Comparison of ENCODE assay signal across 19 cellular contexts in the genomic region with DNA sequence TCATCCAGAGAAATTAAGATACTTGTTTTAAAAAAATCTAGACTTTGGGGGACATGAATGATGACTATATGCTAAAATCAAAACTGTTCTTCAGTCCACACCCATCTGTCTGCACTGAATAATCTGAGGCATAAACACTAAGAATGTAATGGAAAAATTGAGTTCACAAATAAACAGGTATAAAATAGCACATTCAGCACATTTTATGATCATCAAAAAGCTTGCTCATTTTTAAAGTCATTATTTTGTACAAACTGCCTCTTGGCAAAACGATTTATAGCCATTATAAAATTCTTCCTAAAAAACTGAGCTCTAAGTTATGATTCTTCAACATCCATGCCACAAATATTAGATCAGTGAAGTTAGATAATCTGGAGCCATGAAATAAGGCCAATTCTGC.
DNase-seq lines count a peak whose midpoint lies in the region; ATAC-seq, FAIRE-seq and TF ChIP-seq lines count a peak whose summit lies in the region.
"Had no signal": no experiment of that assay in that cellular context is flagged by ENCODE, and none has a peak within 500 bp of the region (broad histone marks: within the 10 kb centered on the region; RNA-seq: fewer than 3 reads in every experiment).

No MANE protein-coding gene starts in this region.

- H2AK5ac ChIP-seq in H1 (ENCODE audit: low read depth, low read length) = no peak overlapping the region

- TF ChIP-seq EP300 in H1 (IDR thresholded peaks at IDR 0.05; ENCODE audit: borderline replicate concordance in 1 of 2, low read depth in 2 of 2, low read length in 2 of 2) = no peak

- H2BK5ac ChIP-seq in H1 (ENCODE audit: low read depth, low read length) = no peak overlapping the region

- H4K20me1 ChIP-seq in Loucy (ENCODE audit: insufficient read depth, low read length, poor library complexity, severe bottlenecking) (no peaks in the 10 kb centered on the region), H1 (replicated peaks in 1 of 2; ENCODE audit: control insufficient read depth in 1 of 2, insufficient read depth in 2 of 2, low read length in 2 of 2) (no peaks in the 10 kb centered on the region)

- no peak overlapping the region for H3K4ac ChIP-seq in H1 (replicated peaks; ENCODE audit: insufficient read length, low read depth, low read length)

- CTCF ChIA-PET in H1 (lab: Charles Lee; ENCODE audit: partially characterized antibody) = no interaction called here

- H2AFZ ChIP-seq in Loucy (ENCODE audit: low read length) (no peak overlapping the region), H1 (ENCODE audit: low read length) (no peak overlapping the region)

- H3K27ac ChIP-seq in H1 (ENCODE audit: low read depth, low read length) = no peak overlapping the region
- peak overlapping the region; percentile 43 for H3K27ac ChIP-seq in vagina

- no peak for TF ChIP-seq POLR2A in H1 (IDR thresholded peaks at IDR 0.05; ENCODE audit: control extremely low read depth in 1 of 2, low read depth in 2 of 2, low read length in 2 of 2)
- TF ChIP-seq POLR2A in vagina (IDR thresholded peaks at IDR 0.05) = no peak

- no peak for TF ChIP-seq RAD21 in H1 (IDR thresholded peaks at IDR 0.05 in 1 of 2, conservative IDR thresholded peaks at IDR 0.05 in 1 of 2; ENCODE audit: low read depth in 2 of 2, low read length in 2 of 2)

- no peak overlapping the region for H3K23ac ChIP-seq in H1 (ENCODE audit: insufficient read length)

- peak overlapping the region; percentile 2 for H3K4me3 ChIP-seq in Loucy (ENCODE audit: low read length, poor library complexity, severe bottlenecking)
- H3K4me3 ChIP-seq in H1 (ENCODE audit: extremely low read depth in 1 of 4, insufficient read depth in 2 of 4, low read depth in 3 of 4, low read length in 4 of 4) = no peak overlapping the region
- H3K4me3 ChIP-seq in vagina = no peak overlapping the region
- H3K4me3 ChIP-seq in mucosa of descending colon = no peak overlapping the region

- H3K27me3 ChIP-seq in Loucy (ENCODE audit: insufficient read depth, low read length, poor library complexity, severe bottlenecking) (no peaks in the 10 kb centered on the region), H1 (replicated peaks in 1 of 4; ENCODE audit: control insufficient read depth in 3 of 4, extremely low read depth in 1 of 4, insufficient read depth in 3 of 4, low read length in 3 of 4) (no peaks in the 10 kb centered on the region), vagina (no peaks in the 10 kb centered on the region)
- H3K27me3 ChIP-seq: BE2C had no signal

- peaks cover 24% of the 10 kb centered on the region for H3K36me3 Mint-ChIP-seq in activated naive CD8-positive, alpha-beta T cell
- peaks cover 21% of the 10 kb centered on the region for H3K36me3 Mint-ChIP-seq in activated naive CD8-positive, alpha-beta T cell treated with anti-CD3 and anti-CD28 coated beads for 36 hours

- POLR2A ChIA-PET in H1 (lab: Charles Lee; ENCODE audit: partially characterized antibody) = interaction anchor here (0.6 kb wide), 1 partner anchor 46 kb away, joined by 4 read pairs; no protein-coding TSS in a partner anchor

- no peak overlapping the region for H2BK15ac ChIP-seq in H1 (ENCODE audit: low read length)

- H3K9ac ChIP-seq in Loucy (ENCODE audit: low read depth, low read length, poor library complexity, severe bottlenecking) (no peak overlapping the region), H1 (replicated peaks in 1 of 4; ENCODE audit: extremely low read depth in 1 of 4, low read depth in 3 of 4, low read length in 3 of 4) (no peak overlapping the region)
- H3K9ac ChIP-seq: SK-N-SH had no signal

- H3K79me1 ChIP-seq in H1 (ENCODE audit: low read depth, low read length) = no peaks in the 10 kb centered on the region

- H4K91ac ChIP-seq in H1 (replicated peaks; ENCODE audit: insufficient read length, low read length) = no peak overlapping the region

- H2BK12ac ChIP-seq in H1 (ENCODE audit: low read depth, low read length) = no peak overlapping the region

- peak overlapping the region; percentile 30 for H3K27ac Mint-ChIP-seq in activated naive CD8-positive, alpha-beta T cell
- H3K27ac Mint-ChIP-seq in activated naive CD8-positive, alpha-beta T cell treated with anti-CD3 and anti-CD28 coated beads for 36 hours = no peak overlapping the region
- H3K27ac Mint-ChIP-seq: CD4-positive, alpha-beta T cell had no signal

- intact Hi-C loops in vagina (cut with DNase I) (no loop called here), mucosa of descending colon (cut with DNase I, micrococcal nuclease) (no loop called here)

- H3K36me3 ChIP-seq in Loucy (ENCODE audit: insufficient read depth, low read length) (no peaks in the 10 kb centered on the region), H1 (ENCODE audit: control insufficient read depth in 2 of 4, insufficient read depth in 4 of 4, low read length in 3 of 4) (no peaks in the 10 kb centered on the region), vagina (no peaks in the 10 kb centered on the region), mucosa of descending colon (ENCODE audit: low read depth) (no peaks in the 10 kb centered on the region)
- H3K36me3 ChIP-seq: BE2C had no signal

- 94% methylated on average over 1 of the region's 1 CpG; no CpG with 5 or more reads in 1 of the 2 experiments for WGBS in H1 (ENCODE audit: extremely low coverage in 1 of 2, insufficient coverage in 1 of 2, insufficient read length in 1 of 2, insufficient replicate concordance in 2 of 2, low coverage in 1 of 2, low lambda C conversion rate in 2 of 2, missing lambda C conversion rate in 1 of 2), 2 experiments

- no peak for FAIRE-seq in H1 (lab: Jason Lieb, UNC)
- FAIRE-seq: G401.6 had no signal

- peak overlapping the region; percentile 35 for H3K4me3 Mint-ChIP-seq in activated naive CD8-positive, alpha-beta T cell
- H3K4me3 Mint-ChIP-seq in activated naive CD8-positive, alpha-beta T cell treated with anti-CD3 and anti-CD28 coated beads for 36 hours = no peak overlapping the region
- H3K4me3 Mint-ChIP-seq: CD4-positive, alpha-beta T cell had no signal

- no peaks in the 10 kb centered on the region for H3K9me3 Mint-ChIP-seq in activated naive CD8-positive, alpha-beta T cell (ENCODE audit: low read depth)
- H3K9me3 Mint-ChIP-seq in activated naive CD8-positive, alpha-beta T cell treated with anti-CD3 and anti-CD28 coated beads for 36 hours = no peaks in the 10 kb centered on the region
- H3K9me3 Mint-ChIP-seq: CD4-positive, alpha-beta T cell had no signal

- H2BK120ac ChIP-seq in H1 (replicated peaks; ENCODE audit: low read depth, low read length) = no peak overlapping the region

- no peaks in the 10 kb centered on the region for H3K23me2 ChIP-seq in H1 (ENCODE audit: low read depth, low read length)

- peak overlapping the region; percentile 53 for H3K4me2 ChIP-seq in Loucy (ENCODE audit: low read depth, low read length, poor library complexity, severe bottlenecking)
- no peak overlapping the region for H3K4me2 ChIP-seq in H1 (ENCODE audit: insufficient read depth in 1 of 2, low read depth in 2 of 2, low read length in 2 of 2)
- H3K4me2 ChIP-seq: SK-N-SH had no signal

- H3K14ac ChIP-seq in H1 (ENCODE audit: insufficient read length) = no peak overlapping the region

- no peaks in the 10 kb centered on the region for H3K9me2 ChIP-seq in Loucy (replicated peaks; ENCODE audit: low read depth, low read length)
- H3K9me2 ChIP-seq: SK-N-SH had no signal

- H3K4me1 ChIP-seq in Loucy (ENCODE audit: insufficient read depth, low read length, poor library complexity, severe bottlenecking) (peaks cover 33% of the 10 kb centered on the region), H1 (replicated peaks in 1 of 4; ENCODE audit: control insufficient read depth in 3 of 4, insufficient read depth in 4 of 4, low read length in 3 of 4) (no peaks in the 10 kb centered on the region), vagina (peaks cover 34% of the 10 kb centered on the region), mucosa of descending colon (ENCODE audit: low read depth) (peaks cover 18% of the 10 kb centered on the region)
- H3K4me1 ChIP-seq: BE2C had no signal

- no peak for ATAC-seq in mucosa of descending colon
- ATAC-seq: Panc1, Right ventricle myocardium inferior had no signal

- no peak for DNase-seq in activated naive CD8-positive, alpha-beta T cell treated with anti-CD3 and anti-CD28 coated beads for 36 hours
- DNase-seq in H1 (ENCODE audit: low read depth in 1 of 2, low spot score in 2 of 2) = no peak
- DNase-seq in vagina (ENCODE audit: extremely low spot score in 2 of 2) = no peak
- no peak for DNase-seq in A172 (ENCODE audit: low spot score)
- no peak for DNase-seq in mucosa of descending colon
- DNase-seq: BE2C, GOT3, Karpas-422, MM.1S, NCI-H1092 treated with DMSO at 0.1 percent for 48 hours, NCI-H2081 treated with DMSO at 0.1 percent for 48 hours, NCI-H524, SK-N-SH had no signal

- H3K79me2 ChIP-seq in Loucy (ENCODE audit: insufficient read depth, low read length) (no peaks in the 10 kb centered on the region), H1 (ENCODE audit: control insufficient read depth in 1 of 2, insufficient read depth in 2 of 2, low read length in 2 of 2) (no peaks in the 10 kb centered on the region)

- no peak overlapping the region for H3K56ac ChIP-seq in H1 (replicated peaks; ENCODE audit: insufficient read length, low read depth, low read length)

- H3K9me3 ChIP-seq in Loucy (ENCODE audit: insufficient read depth, low read depth, low read length) (no peaks in the 10 kb centered on the region), H1 (ENCODE audit: insufficient read depth in 2 of 2, low read depth in 1 of 2, low read length in 1 of 2) (no peaks in the 10 kb centered on the region), vagina (no peaks in the 10 kb centered on the region), mucosa of descending colon (no peaks in the 10 kb centered on the region)
- H3K9me3 ChIP-seq: BE2C, SK-N-SH had no signal

- no peak overlapping the region for H3K18ac ChIP-seq in H1 (ENCODE audit: extremely low read depth, low read length)

- no peaks in the 10 kb centered on the region for H3K27me3 Mint-ChIP-seq in activated naive CD8-positive, alpha-beta T cell
- no peaks in the 10 kb centered on the region for H3K27me3 Mint-ChIP-seq in activated naive CD8-positive, alpha-beta T cell treated with anti-CD3 and anti-CD28 coated beads for 36 hours
- H3K27me3 Mint-ChIP-seq: CD4-positive, alpha-beta T cell had no signal

- H3K4me1 Mint-ChIP-seq in activated naive CD8-positive, alpha-beta T cell (ENCODE audit: low read depth) = peaks cover 27% of the 10 kb centered on the region
- peaks cover 15% of the 10 kb centered on the region for H3K4me1 Mint-ChIP-seq in activated naive CD8-positive, alpha-beta T cell treated with anti-CD3 and anti-CD28 coated beads for 36 hours

- H3F3A ChIP-seq in Loucy (ENCODE audit: low read depth) = peaks cover 13% of the 10 kb centered on the region; the same call in 1 of the 2 replicates

- no peak overlapping the region for H4K5ac ChIP-seq in H1 (ENCODE audit: insufficient read length, low read depth, low read length)

- H2BK20ac ChIP-seq in H1 (ENCODE audit: low read length) = no peak overlapping the region

- no peak for TF ChIP-seq CTCF in Loucy (conservative IDR thresholded peaks at IDR 0.05; ENCODE audit: low read length)
- no peak for TF ChIP-seq CTCF in H1 (IDR thresholded peaks at IDR 0.05; ENCODE audit: control extremely low read depth in 1 of 3, insufficient read depth in 1 of 3, low read depth in 1 of 3, low read length in 3 of 3)
- no peak for TF ChIP-seq CTCF in vagina (IDR thresholded peaks at IDR 0.05)
- TF ChIP-seq CTCF in mucosa of descending colon (IDR thresholded peaks at IDR 0.05) = no peak

- H4K8ac ChIP-seq in H1 (ENCODE audit: extremely low read depth, insufficient read depth, low read length) = no peak overlapping the region

TF ChIP-seq in H1, 55 proteins besides CTCF, POLR2A, EP300 and RAD21 (continues in another document):
- TF ChIP-seq SP1 (IDR thresholded peaks at IDR 0.05; ENCODE audit: low read depth, low read length) = no peak
